2 cellular contexts compared by ENCODE assay signal in the genomic region with DNA sequence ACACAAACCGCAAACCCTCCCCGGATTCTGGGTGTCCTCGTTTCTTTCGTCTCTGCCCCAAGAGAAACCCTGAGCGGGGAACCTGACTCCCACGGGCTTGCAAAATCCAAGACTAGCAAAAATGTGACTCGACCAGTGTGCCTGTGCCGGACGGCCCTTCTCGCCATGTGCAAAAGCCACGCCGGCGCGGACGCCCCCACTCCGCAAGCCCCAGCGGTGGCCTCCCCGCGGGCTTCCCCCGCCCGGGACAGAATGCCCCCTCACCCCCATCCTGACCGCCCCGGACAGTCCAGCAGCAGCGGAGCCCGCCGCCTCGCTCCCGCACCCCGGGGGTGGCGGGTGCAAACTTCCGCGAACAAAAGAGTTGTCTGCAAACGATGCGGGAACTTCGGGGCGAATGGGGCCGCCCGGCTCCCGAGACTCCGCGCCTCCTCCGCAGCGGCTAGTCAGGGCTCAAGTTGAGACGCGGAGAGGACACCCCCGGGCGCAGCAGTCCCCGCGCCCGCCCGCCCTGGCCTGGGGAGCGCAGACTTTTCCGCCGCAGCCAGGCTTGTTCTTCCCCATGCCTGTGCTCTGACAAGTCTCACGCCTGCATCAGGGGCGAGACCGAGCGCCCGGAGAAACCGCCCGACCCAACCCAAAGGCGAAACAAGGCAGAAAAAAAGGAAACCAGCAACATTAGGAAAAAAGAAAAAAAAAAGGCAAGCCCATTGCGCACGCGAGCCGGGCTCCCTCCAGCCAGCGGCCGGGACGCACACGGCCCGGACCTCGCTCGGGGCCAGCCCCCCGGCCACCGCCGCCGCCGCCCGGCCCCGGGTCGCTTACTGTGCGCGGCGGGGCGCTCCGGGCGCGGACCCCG.
A peak's percentile ranks its signal among the peaks of the same experiment; 100 is the strongest.
TF ChIP-seq lines count a peak whose summit lies in the region.

No MANE protein-coding gene starts in this region.

TF ChIP-seq in GM23338, 12 proteins besides CTCF, POLR2A, EP300 and RAD21:
- TF ChIP-seq EZH2 (IDR thresholded peaks at IDR 0.05; ENCODE audit: low read depth, unreplicated experiment) (peak; percentile 48), CREB1 (CRISPR knock-in tag; IDR thresholded peaks at IDR 0.05; ENCODE audit: low read depth) (no peak), ZNF462 (CRISPR knock-in tag; IDR thresholded peaks at IDR 0.05) (no peak), ZNF331 (CRISPR knock-in tag; IDR thresholded peaks at IDR 0.05; ENCODE audit: low read depth) (no peak), STAT1 (IDR thresholded peaks at IDR 0.05; ENCODE audit: unreplicated experiment) (no peak)
- TF ChIP-seq, protein P1, sequence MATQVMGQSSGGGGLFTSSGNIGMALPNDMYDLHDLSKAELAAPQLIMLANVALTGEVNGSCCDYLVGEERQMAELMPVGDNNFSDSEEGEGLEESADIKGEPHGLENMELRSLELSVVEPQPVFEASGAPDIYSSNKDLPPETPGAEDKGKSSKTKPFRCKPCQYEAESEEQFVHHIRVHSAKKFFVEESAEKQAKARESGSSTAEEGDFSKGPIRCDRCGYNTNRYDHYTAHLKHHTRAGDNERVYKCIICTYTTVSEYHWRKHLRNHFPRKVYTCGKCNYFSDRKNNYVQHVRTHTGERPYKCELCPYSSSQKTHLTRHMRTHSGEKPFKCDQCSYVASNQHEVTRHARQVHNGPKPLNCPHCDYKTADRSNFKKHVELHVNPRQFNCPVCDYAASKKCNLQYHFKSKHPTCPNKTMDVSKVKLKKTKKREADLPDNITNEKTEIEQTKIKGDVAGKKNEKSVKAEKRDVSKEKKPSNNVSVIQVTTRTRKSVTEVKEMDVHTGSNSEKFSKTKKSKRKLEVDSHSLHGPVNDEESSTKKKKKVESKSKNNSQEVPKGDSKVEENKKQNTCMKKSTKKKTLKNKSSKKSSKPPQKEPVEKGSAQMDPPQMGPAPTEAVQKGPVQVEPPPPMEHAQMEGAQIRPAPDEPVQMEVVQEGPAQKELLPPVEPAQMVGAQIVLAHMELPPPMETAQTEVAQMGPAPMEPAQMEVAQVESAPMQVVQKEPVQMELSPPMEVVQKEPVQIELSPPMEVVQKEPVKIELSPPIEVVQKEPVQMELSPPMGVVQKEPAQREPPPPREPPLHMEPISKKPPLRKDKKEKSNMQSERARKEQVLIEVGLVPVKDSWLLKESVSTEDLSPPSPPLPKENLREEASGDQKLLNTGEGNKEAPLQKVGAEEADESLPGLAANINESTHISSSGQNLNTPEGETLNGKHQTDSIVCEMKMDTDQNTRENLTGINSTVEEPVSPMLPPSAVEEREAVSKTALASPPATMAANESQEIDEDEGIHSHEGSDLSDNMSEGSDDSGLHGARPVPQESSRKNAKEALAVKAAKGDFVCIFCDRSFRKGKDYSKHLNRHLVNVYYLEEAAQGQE (IDR thresholded peaks at IDR 0.05; ENCODE audit: unreplicated experiment), result no peak

TF ChIP-seq in K562, 482 proteins besides CTCF, POLR2A, EP300 and RAD21 (continues in another document):
- TF ChIP-seq, protein P2, sequence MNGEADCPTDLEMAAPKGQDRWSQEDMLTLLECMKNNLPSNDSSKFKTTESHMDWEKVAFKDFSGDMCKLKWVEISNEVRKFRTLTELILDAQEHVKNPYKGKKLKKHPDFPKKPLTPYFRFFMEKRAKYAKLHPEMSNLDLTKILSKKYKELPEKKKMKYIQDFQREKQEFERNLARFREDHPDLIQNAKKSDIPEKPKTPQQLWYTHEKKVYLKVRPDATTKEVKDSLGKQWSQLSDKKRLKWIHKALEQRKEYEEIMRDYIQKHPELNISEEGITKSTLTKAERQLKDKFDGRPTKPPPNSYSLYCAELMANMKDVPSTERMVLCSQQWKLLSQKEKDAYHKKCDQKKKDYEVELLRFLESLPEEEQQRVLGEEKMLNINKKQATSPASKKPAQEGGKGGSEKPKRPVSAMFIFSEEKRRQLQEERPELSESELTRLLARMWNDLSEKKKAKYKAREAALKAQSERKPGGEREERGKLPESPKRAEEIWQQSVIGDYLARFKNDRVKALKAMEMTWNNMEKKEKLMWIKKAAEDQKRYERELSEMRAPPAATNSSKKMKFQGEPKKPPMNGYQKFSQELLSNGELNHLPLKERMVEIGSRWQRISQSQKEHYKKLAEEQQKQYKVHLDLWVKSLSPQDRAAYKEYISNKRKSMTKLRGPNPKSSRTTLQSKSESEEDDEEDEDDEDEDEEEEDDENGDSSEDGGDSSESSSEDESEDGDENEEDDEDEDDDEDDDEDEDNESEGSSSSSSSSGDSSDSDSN (IDR thresholded peaks at IDR 0.05; ENCODE audit: borderline replicate concordance in 1 of 2, low read depth in 2 of 2, low read length in 2 of 2), result 0 out of 4 replicates have a peak, but pooled peaks of 1 of the 2 experiments have one; percentile 3
- peak in 1 of 2 experiments; percentile 26; a peak in 1 of 4 replicates for TF ChIP-seq MNT (conservative IDR thresholded peaks at IDR 0.05)
- no peak for TF ChIP-seq ZFP1 (CRISPR knock-in tag; IDR thresholded peaks at IDR 0.05)
- TF ChIP-seq NKRF (IDR thresholded peaks at IDR 0.05; ENCODE audit: borderline replicate concordance), result 0 out of 2 replicates have a peak, but pooled peaks have one; percentile 37
- 0 out of 2 replicates have a peak, but pooled peaks have one; percentile 39 for TF ChIP-seq ARID4B (CRISPR knock-in tag; IDR thresholded peaks at IDR 0.05)
- peak; percentile 26 for TF ChIP-seq RBM22 (IDR thresholded peaks at IDR 0.05; ENCODE audit: low read depth, low read length, poor library complexity, severe bottlenecking)
- 0 out of 2 replicates have a peak, but pooled peaks have one; percentile 11 for TF ChIP-seq ZBTB7A (IDR thresholded peaks at IDR 0.05; ENCODE audit: borderline replicate concordance, control insufficient read depth, low read depth, low read length)
- TF ChIP-seq RUNX1 (IDR thresholded peaks at IDR 0.05; ENCODE audit: low read depth), result no peak
- TF ChIP-seq, protein P3, sequence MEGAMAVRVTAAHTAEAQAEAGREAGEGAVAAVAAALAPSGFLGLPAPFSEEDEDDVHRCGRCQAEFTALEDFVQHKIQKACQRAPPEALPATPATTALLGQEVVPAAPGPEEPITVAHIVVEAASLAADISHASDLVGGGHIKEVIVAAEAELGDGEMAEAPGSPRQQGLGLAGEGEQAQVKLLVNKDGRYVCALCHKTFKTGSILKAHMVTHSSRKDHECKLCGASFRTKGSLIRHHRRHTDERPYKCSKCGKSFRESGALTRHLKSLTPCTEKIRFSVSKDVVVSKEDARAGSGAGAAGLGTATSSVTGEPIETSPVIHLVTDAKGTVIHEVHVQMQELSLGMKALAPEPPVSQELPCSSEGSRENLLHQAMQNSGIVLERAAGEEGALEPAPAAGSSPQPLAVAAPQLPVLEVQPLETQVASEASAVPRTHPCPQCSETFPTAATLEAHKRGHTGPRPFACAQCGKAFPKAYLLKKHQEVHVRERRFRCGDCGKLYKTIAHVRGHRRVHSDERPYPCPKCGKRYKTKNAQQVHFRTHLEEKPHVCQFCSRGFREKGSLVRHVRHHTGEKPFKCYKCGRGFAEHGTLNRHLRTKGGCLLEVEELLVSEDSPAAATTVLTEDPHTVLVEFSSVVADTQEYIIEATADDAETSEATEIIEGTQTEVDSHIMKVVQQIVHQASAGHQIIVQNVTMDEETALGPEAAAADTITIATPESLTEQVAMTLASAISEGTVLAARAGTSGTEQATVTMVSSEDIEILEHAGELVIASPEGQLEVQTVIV (CRISPR knock-in tag; IDR thresholded peaks at IDR 0.05; ENCODE audit: borderline replicate concordance), result no peak
- 0 out of 2 replicates have a peak, but pooled peaks have one; percentile 9 for TF ChIP-seq PHF8 (IDR thresholded peaks at IDR 0.05; ENCODE audit: borderline replicate concordance, low read length)
- TF ChIP-seq RBFOX2 (IDR thresholded peaks at IDR 0.05; ENCODE audit: low read depth, low read length), result peak; percentile 53; the same call in 1 of the 2 replicates
- TF ChIP-seq PRDM10 (IDR thresholded peaks at IDR 0.05; ENCODE audit: partially characterized antibody), result peak; percentile 15
- TF ChIP-seq MYC (IDR thresholded peaks at IDR 0.05; ENCODE audit: low read depth, low read length), result 0 out of 2 replicates have a peak, but pooled peaks have one; percentile 3
- TF ChIP-seq MYC (CRISPR knock-in tag; IDR thresholded peaks at IDR 0.05; ENCODE audit: borderline replicate concordance, low read depth), result no peak
- TF ChIP-seq TAF1 (IDR thresholded peaks at IDR 0.05; ENCODE audit: control insufficient read depth, extremely low read depth, insufficient read depth, low read length, severe bottlenecking), result peak; percentile 4
- TF ChIP-seq ZNF551 (CRISPR knock-in tag; IDR thresholded peaks at IDR 0.05), result no peak
- peak in 1 of 2 experiments; percentile 31; a peak in 1 of 4 replicates for TF ChIP-seq SIN3A (IDR thresholded peaks at IDR 0.05; ENCODE audit: borderline replicate concordance in 2 of 2, control insufficient read depth in 1 of 2, low read depth in 2 of 2, low read length in 2 of 2)
